Comparison of ENCODE assay signal across 1 cellular context in genomic region chr2:54042908-54043620, GRCh38.
TF ChIP-seq lines count a peak whose summit lies in the region.

No MANE protein-coding gene starts in this region.

TF ChIP-seq in K562, 482 proteins besides CTCF, POLR2A, EP300 and RAD21 (continued from another document):
- TF ChIP-seq ZNF395 (CRISPR knock-in tag; IDR thresholded peaks at IDR 0.05) (no peak), RFX1 (IDR thresholded peaks at IDR 0.05) (no peak), FOXM1 (IDR thresholded peaks at IDR 0.05; ENCODE audit: low read depth) (no peak), FOXM1 (CRISPR knock-in tag; IDR thresholded peaks at IDR 0.05; ENCODE audit: low read depth) (no peak), KDM5B (IDR thresholded peaks at IDR 0.05; ENCODE audit: insufficient replicate concordance, low read depth, low read length) (no peak), SIX5 (IDR thresholded peaks at IDR 0.05; ENCODE audit: borderline replicate concordance in 1 of 2, insufficient read depth in 1 of 2, low read depth in 1 of 2, low read length in 2 of 2) (no peak), NR1H2 (CRISPR knock-in tag; IDR thresholded peaks at IDR 0.05) (no peak), SMARCA5 (IDR thresholded peaks at IDR 0.05) (no peak), MECOM (CRISPR knock-in tag; IDR thresholded peaks at IDR 0.05) (no peak), ZNF347 (CRISPR knock-in tag; IDR thresholded peaks at IDR 0.05; ENCODE audit: low read depth) (no peak), ZNF785 (CRISPR knock-in tag; IDR thresholded peaks at IDR 0.05) (no peak), ELF1 (tag; IDR thresholded peaks at IDR 0.05) (no peak)
- TF ChIP-seq, protein P1, sequence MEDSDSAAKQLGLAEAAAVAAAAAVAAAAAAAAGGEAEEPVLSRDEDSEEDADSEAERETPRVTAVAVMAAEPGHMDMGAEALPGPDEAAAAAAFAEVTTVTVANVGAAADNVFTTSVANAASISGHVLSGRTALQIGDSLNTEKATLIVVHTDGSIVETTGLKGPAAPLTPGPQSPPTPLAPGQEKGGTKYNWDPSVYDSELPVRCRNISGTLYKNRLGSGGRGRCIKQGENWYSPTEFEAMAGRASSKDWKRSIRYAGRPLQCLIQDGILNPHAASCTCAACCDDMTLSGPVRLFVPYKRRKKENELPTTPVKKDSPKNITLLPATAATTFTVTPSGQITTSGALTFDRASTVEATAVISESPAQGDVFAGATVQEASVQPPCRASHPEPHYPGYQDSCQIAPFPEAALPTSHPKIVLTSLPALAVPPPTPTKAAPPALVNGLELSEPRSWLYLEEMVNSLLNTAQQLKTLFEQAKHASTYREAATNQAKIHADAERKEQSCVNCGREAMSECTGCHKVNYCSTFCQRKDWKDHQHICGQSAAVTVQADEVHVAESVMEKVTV (CRISPR knock-in tag; IDR thresholded peaks at IDR 0.05) = no peak
TF ChIP-seq in K562: peak in this region for 0.
